Comparison of ENCODE assay signal across 1 cellular context in genomic region chr1:177351361-177352108, GRCh38.
TF ChIP-seq lines count a peak whose summit lies in the region.

No MANE protein-coding gene starts in this region.

TF ChIP-seq in GM23338, 12 proteins besides CTCF, POLR2A, EP300 and RAD21 (continued from another document):
- TF ChIP-seq ZNF462 (CRISPR knock-in tag; IDR thresholded peaks at IDR 0.05): no peak
- no peak for TF ChIP-seq ZNF331 (CRISPR knock-in tag; IDR thresholded peaks at IDR 0.05; ENCODE audit: low read depth)
- no peak for TF ChIP-seq EZH2 (IDR thresholded peaks at IDR 0.05; ENCODE audit: low read depth, unreplicated experiment)
